ENCODE assay signal across 1 cellular context in genomic region chr1:206674745-206675175, GRCh38.
TF ChIP-seq lines count a peak whose summit lies in the region.

No MANE protein-coding gene starts in this region.

TF ChIP-seq in HCT116, 20 proteins besides CTCF, POLR2A, EP300 and RAD21 (continued from another document):
- TF ChIP-seq REST (IDR thresholded peaks at IDR 0.05; ENCODE audit: low read depth) (no peak), YY1 (IDR thresholded peaks at IDR 0.05; ENCODE audit: extremely low read depth, insufficient replicate concordance, low read depth, low read length) (no peak), ZFX (IDR thresholded peaks at IDR 0.05) (no peak), ATF3 (IDR thresholded peaks at IDR 0.05) (no peak), CEBPB (IDR thresholded peaks at IDR 0.05; ENCODE audit: low read depth) (no peak), SRF (IDR thresholded peaks at IDR 0.05; ENCODE audit: low read depth) (no peak), EGR1 (IDR thresholded peaks at IDR 0.05; ENCODE audit: low read depth) (no peak), MAX (IDR thresholded peaks at IDR 0.05) (no peak)
